Comparison of ENCODE assay signal across 21 cellular contexts in the genomic region with DNA sequence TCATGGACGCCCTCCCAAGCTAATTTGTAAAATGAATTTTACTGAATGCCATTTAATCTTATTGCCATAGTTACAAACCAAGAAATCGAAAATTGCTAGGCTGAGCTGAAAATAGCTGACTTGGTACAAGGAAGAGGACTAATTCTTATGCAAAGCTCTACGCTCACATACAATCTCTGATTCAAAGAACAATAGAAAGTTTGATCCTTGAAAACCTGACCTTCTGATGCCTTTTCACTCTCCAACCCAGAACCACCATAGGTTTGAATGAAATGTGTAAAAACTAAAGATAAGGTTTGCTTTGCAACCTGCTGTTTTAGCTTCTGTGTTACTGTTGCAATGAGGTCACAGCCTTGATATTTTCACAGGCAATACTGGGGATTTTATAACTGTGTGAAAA.
DNase-seq lines count a peak whose midpoint lies in the region; ATAC-seq and TF ChIP-seq lines count a peak whose summit lies in the region.
"Had no signal": no experiment of that assay in that cellular context is flagged by ENCODE, and none has a peak within 500 bp of the region (broad histone marks: within the 10 kb centered on the region; RNA-seq: fewer than 3 reads in every experiment).

No MANE protein-coding gene starts in this region.

- POLR2A ChIA-PET in CD4-positive, alpha-beta memory T cell (lab: Charles Lee; ENCODE audit: partially characterized antibody) = no interaction called here

- no peak for ATAC-seq in HG03280 (IDR thresholded peaks at IDR 0.05; ENCODE audit: unreplicated experiment)

- CTCF ChIA-PET in CD4-positive, alpha-beta memory T cell (lab: Charles Lee; ENCODE audit: partially characterized antibody) = no interaction called here

- H3K9me3 ChIP-seq in iPS-20b (ENCODE audit: insufficient read depth, low read depth, low read length) = peaks cover 5% of the 10 kb centered on the region; the same call in 1 of the 2 replicates
- no peaks in the 10 kb centered on the region for H3K9me3 ChIP-seq in sigmoid colon
- H3K9me3 ChIP-seq in MM.1S (replicated peaks; ENCODE audit: insufficient read depth, low read length) = no peaks in the 10 kb centered on the region
- H3K9me3 ChIP-seq in CD4-positive, alpha-beta memory T cell (ENCODE audit: control insufficient read depth in 1 of 2, low read length in 2 of 2) = no peaks in the 10 kb centered on the region
- H3K9me3 ChIP-seq: BE2C had no signal

- no peak for TF ChIP-seq EP300 in sigmoid colon (IDR thresholded peaks at IDR 0.05)

- no peaks in the 10 kb centered on the region for H4K20me1 ChIP-seq in MM.1S (ENCODE audit: insufficient read depth, low read length)

- H2AFZ ChIP-seq in MM.1S (ENCODE audit: low read length) = no peak overlapping the region
- H2AFZ ChIP-seq: PC-9 had no signal

- no peaks in the 10 kb centered on the region for H3K36me3 ChIP-seq in iPS-20b (ENCODE audit: insufficient read depth, low read depth, low read length)
- H3K36me3 ChIP-seq in sigmoid colon = no peaks in the 10 kb centered on the region
- no peaks in the 10 kb centered on the region for H3K36me3 ChIP-seq in MM.1S (replicated peaks; ENCODE audit: insufficient read depth, low read length)
- H3K36me3 ChIP-seq in CD4-positive, alpha-beta memory T cell (ENCODE audit: insufficient read depth, low read length) = no peaks in the 10 kb centered on the region
- H3K36me3 ChIP-seq: BE2C, SJSA1 had no signal

- no peaks in the 10 kb centered on the region for H3K27me3 Mint-ChIP-seq in CD4-positive, alpha-beta memory T cell
- H3K27me3 Mint-ChIP-seq: CD4-positive, alpha-beta T cell; IgD-negative memory B cell had no signal

- 93% methylated on average over 3 of the region's 3 CpGs for WGBS in sigmoid colon, 2 donors

- intact Hi-C loops in sigmoid colon (cut with DNase I) = no loop called here
- intact Hi-C loops in CD4-positive, alpha-beta memory T cell (cut with micrococcal nuclease) = no loop called here

- no peak for TF ChIP-seq CTCF in sigmoid colon (IDR thresholded peaks at IDR 0.05)
- TF ChIP-seq CTCF in MM.1S (IDR thresholded peaks at IDR 0.05; ENCODE audit: low read length) = no peak

- H3K27me3 ChIP-seq in iPS-20b (ENCODE audit: insufficient read depth, low read length) (no peaks in the 10 kb centered on the region), sigmoid colon (no peaks in the 10 kb centered on the region), MM.1S (replicated peaks; ENCODE audit: insufficient read depth, low read length) (no peaks in the 10 kb centered on the region)
- no peaks in the 10 kb centered on the region for H3K27me3 ChIP-seq in CD4-positive, alpha-beta memory T cell (ENCODE audit: insufficient read depth, low read length)
- H3K27me3 ChIP-seq: BE2C, SJSA1 had no signal

- H3K4me1 Mint-ChIP-seq in CD4-positive, alpha-beta memory T cell = no peaks in the 10 kb centered on the region
- H3K4me1 Mint-ChIP-seq: IgD-negative memory B cell had no signal

- no peak overlapping the region for H3K4me3 Mint-ChIP-seq in CD4-positive, alpha-beta memory T cell
- H3K4me3 Mint-ChIP-seq: CD4-positive, alpha-beta T cell; IgD-negative memory B cell had no signal

- H3K9me2 ChIP-seq in MM.1S (replicated peaks; ENCODE audit: insufficient read depth, low read length) = no peaks in the 10 kb centered on the region

- H3K79me2 ChIP-seq in MM.1S (ENCODE audit: low read length) = no peaks in the 10 kb centered on the region

- H3K4me1 ChIP-seq in iPS-20b (ENCODE audit: insufficient read depth, low read length) (peaks cover 31% of the 10 kb centered on the region; the same call in 1 of the 2 replicates), sigmoid colon (no peaks in the 10 kb centered on the region), MM.1S (ENCODE audit: low read length) (no peaks in the 10 kb centered on the region)
- H3K4me1 ChIP-seq in CD4-positive, alpha-beta memory T cell (ENCODE audit: insufficient read depth, low read length) = no peaks in the 10 kb centered on the region
- H3K4me1 ChIP-seq: SJSA1 had no signal

- DNase-seq in NCI-H1105 treated with DMSO at 0.1 percent for 48 hours (lab: John Stamatoyannopoulos, UW) (peak; percentile 30), NCI-H1105 (lab: John Stamatoyannopoulos, UW) (no peak), astrocyte of the hippocampus (ENCODE audit: low read depth, low spot score) (peak; percentile 12), sigmoid colon (no peak), MM.1S (no peak)
- no peak for DNase-seq in CD4-positive, alpha-beta memory T cell
- DNase-seq: BE2C; CD4-positive, alpha-beta T cell; DND-41; GF-D8; Kasumi-1; NCI-H187 treated with DMSO at 0.1 percent for 48 hours; NCI-H2171 treated with DMSO at 0.1 percent for 48 hours; NCI-H510A; NCI-H774; PC-9 had no signal

- H3K4me3 ChIP-seq in iPS-20b (ENCODE audit: low read length) = 0 out of 2 replicates have a peak overlapping the region, but pooled peaks have one; percentile 11
- no peak overlapping the region for H3K4me3 ChIP-seq in sigmoid colon
- H3K4me3 ChIP-seq in MM.1S (ENCODE audit: low read length) = no peak overlapping the region
- no peak overlapping the region for H3K4me3 ChIP-seq in CD4-positive, alpha-beta memory T cell (ENCODE audit: low read length in 2 of 2)
- H3K4me3 ChIP-seq: PC-9, SJSA1 had no signal

- H3F3A ChIP-seq in MM.1S (ENCODE audit: insufficient read depth, low read length) = no peaks in the 10 kb centered on the region

- no peak overlapping the region for H3K27ac ChIP-seq in iPS-20b (ENCODE audit: low read length)
- no peak overlapping the region for H3K27ac ChIP-seq in sigmoid colon
- H3K27ac ChIP-seq in MM.1S (ENCODE audit: low read length) = no peak overlapping the region
- no peak overlapping the region for H3K27ac ChIP-seq in CD4-positive, alpha-beta memory T cell (ENCODE audit: low read depth, low read length)
- H3K27ac ChIP-seq: 22Rv1, PC-9, SJSA1 had no signal

- no peak for TF ChIP-seq POLR2A in sigmoid colon (IDR thresholded peaks at IDR 0.05)

- no peaks in the 10 kb centered on the region for H3K36me3 Mint-ChIP-seq in CD4-positive, alpha-beta memory T cell
- H3K36me3 Mint-ChIP-seq: IgD-negative memory B cell had no signal

- no peak overlapping the region for H3K4me2 ChIP-seq in MM.1S (ENCODE audit: low read depth, low read length)
- H3K4me2 ChIP-seq: PC-9 had no signal

- H3K9me3 Mint-ChIP-seq in CD4-positive, alpha-beta memory T cell = peaks cover 0 to 5% (median 2%) of the 10 kb centered on the region in 8 donors
- H3K9me3 Mint-ChIP-seq: CD4-positive, alpha-beta T cell had no signal

- H3K9ac ChIP-seq in iPS-20b (ENCODE audit: low read depth, low read length) (peak overlapping the region; percentile 18; the same call in 1 of the 2 replicates), MM.1S (ENCODE audit: low read length) (no peak overlapping the region)

- no peak overlapping the region for H3K27ac Mint-ChIP-seq in CD4-positive, alpha-beta memory T cell
- H3K27ac Mint-ChIP-seq: CD4-positive, alpha-beta T cell; IgD-negative memory B cell had no signal

Comparison
In these comparisons a context has a peak if more than half of its experiments do, and no peak if none do; other contexts are left out.
1. DNase-seq: peak in NCI-H1105 treated with DMSO at 0.1 percent for 48 hours (single experiment) and astrocyte of the hippocampus (single experiment); none in NCI-H1105 (single experiment), sigmoid colon (single experiment), MM.1S (single experiment) and CD4-positive, alpha-beta memory T cell (0 of 5).